ENCODE assay signal across 1 cellular context in the genomic region with DNA sequence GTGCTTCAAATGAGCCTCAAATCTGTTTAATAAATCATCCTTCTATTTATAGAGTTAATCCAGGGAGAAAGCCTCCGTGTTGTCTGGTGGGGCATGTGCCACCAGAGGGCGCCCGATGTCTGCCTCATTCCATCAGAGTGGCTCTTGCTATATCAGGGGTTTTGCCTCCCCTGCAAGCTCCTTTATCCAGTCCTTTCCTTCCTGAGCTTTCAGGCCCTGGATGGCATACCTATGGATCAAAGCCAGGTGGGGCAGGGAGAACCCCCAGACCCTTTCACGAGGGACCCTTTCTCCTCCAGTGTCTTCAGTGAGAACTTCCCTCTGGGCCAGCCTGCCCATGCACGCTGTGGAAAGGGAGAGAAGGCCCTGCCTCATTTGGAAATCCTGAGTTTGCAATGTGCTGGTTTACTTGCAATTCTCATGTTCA.
TF ChIP-seq lines count a peak whose summit lies in the region.

No MANE protein-coding gene starts in this region.

TF ChIP-seq in HCT116, 20 proteins besides CTCF, POLR2A, EP300 and RAD21 (continued from another document):
- TF ChIP-seq EZH2phosphoT487 (IDR thresholded peaks at IDR 0.05; ENCODE audit: borderline replicate concordance) (no peak), JUND (IDR thresholded peaks at IDR 0.05) (no peak), ZFX (IDR thresholded peaks at IDR 0.05) (no peak)
